8 cellular contexts compared by ENCODE assay signal in the genomic region with DNA sequence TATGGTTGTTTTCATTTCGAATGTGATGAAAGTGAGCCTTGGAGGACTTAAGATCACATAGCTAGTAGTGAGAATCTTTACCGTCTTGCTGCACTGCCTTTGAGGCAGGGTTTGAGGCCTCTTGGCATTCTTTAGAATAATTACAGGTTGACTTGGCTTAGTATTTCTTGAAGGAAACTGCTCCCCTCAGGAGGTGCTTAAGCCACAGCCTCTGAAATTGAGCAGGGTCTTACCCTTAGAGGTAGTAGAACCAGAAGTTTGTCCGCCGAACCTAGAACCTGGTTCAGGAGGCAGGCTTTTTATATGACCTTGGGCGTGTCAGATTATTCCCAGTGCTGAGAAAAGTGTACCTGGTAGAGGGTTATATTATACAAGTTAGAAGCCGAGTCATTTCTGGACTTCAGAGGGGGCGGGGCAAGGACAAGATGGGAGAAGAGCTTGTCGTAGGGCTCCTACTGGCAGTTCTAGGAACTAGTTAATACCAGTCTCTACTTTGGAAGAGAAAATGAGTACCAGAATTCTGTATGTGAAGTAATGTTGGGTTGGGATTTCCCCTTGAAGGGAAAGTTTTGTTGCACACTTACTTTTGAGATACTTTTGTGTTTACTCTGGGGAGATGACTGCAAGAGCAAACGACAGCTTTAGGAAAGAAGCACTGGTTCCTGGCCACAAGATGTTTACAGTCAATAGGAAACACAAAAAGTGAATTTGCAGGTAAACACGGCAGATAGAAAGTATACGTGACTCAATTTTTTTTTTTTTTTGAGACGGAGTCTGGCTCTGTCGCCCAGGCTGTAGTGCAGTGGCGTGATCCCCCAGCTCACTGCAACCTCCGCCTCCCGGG. TPM values are rescaled to one million over a fixed set of nuclear protein-coding genes. Genes with fewer than 3 reads are reported as not detected.
DNase-seq lines count a peak whose midpoint lies in the region; TF ChIP-seq lines count a peak whose summit lies in the region.

No MANE protein-coding gene starts in this region.

- peak; percentile 66 for DNase-seq in GM10266 (ENCODE audit: extremely low spot score)
- peak; percentile 62 for DNase-seq in H4 (ENCODE audit: low spot score)
- DNase-seq in Karpas-422: peak; percentile 72
- peak; percentile 53 for DNase-seq in WERI-Rb-1
- DNase-seq in choroid plexus epithelial cell (ENCODE audit: low read depth): peak; percentile 86
- DNase-seq in medulla oblongata (ENCODE audit: extremely low spot score): peak; percentile 3
- peak; percentile 87 for DNase-seq in stimulated activated CD8-positive, alpha-beta memory T cell treated with anti-CD3 and anti-CD28 coated beads, Interleukin-4, amount 100 ng/mL, for 48 hours
- DNase-seq in GM19240 (ENCODE audit: insufficient read length, low spot score): no peak

- H3K36me3 ChIP-seq in Karpas-422 (ENCODE audit: insufficient read depth, low read length): peaks cover 37% of the 10 kb centered on the region
- peaks cover 40% of the 10 kb centered on the region for H3K36me3 ChIP-seq in WERI-Rb-1

- H3K27me3 ChIP-seq in Karpas-422 (ENCODE audit: low read length): no peaks in the 10 kb centered on the region
- no peaks in the 10 kb centered on the region for H3K27me3 ChIP-seq in WERI-Rb-1 (ENCODE audit: insufficient read depth, low read depth, severe bottlenecking)

- peaks cover 22% of the 10 kb centered on the region for H3K4me1 ChIP-seq in Karpas-422 (ENCODE audit: low read length)

- H3K79me2 ChIP-seq in Karpas-422 (ENCODE audit: low read length): peaks cover 61% of the 10 kb centered on the region

- H4K20me1 ChIP-seq in Karpas-422 (ENCODE audit: insufficient read depth, low read depth, low read length): peaks cover 16% of the 10 kb centered on the region; the same call in 1 of the 2 replicates

- peak overlapping the region; percentile 85 for H3K9ac ChIP-seq in Karpas-422 (ENCODE audit: low read length)

- H2AFZ ChIP-seq in Karpas-422 (ENCODE audit: low read length): no peak overlapping the region

- TF ChIP-seq CTCF in GM10266 (IDR thresholded peaks at IDR 0.05; ENCODE audit: control insufficient read depth, insufficient read depth, low read depth, missing control alignments) (peak; percentile 19), WERI-Rb-1 (IDR thresholded peaks at IDR 0.05; ENCODE audit: low read depth, low read length) (peak; percentile 16; the same call in 1 of the 2 replicates), choroid plexus epithelial cell (conservative IDR thresholded peaks at IDR 0.05; ENCODE audit: low read depth, low read length) (peak; percentile 52)

- H3K27ac ChIP-seq in Karpas-422 (ENCODE audit: low read length): peak overlapping the region; percentile 35
- peak overlapping the region; percentile 100 for H3K27ac ChIP-seq in WERI-Rb-1

- H3K4me2 ChIP-seq in Karpas-422 (ENCODE audit: low read depth, low read length, poor library complexity, severe bottlenecking): peak overlapping the region; percentile 88

- H3K4me3 ChIP-seq in Karpas-422 (ENCODE audit: low read length): peak overlapping the region; percentile 66
- peak overlapping the region; percentile 90 for H3K4me3 ChIP-seq in WERI-Rb-1 (ENCODE audit: low read depth, low read length)
- peak overlapping the region; percentile 88 for H3K4me3 ChIP-seq in choroid plexus epithelial cell (ENCODE audit: low read depth, low read length)

- H3K9me3 ChIP-seq in Karpas-422 (ENCODE audit: low read length) (no peaks in the 10 kb centered on the region), WERI-Rb-1 (ENCODE audit: severe bottlenecking) (no peaks in the 10 kb centered on the region)

- no peaks in the 10 kb centered on the region for H3K9me2 ChIP-seq in Karpas-422 (replicated peaks; ENCODE audit: insufficient read depth, low read length)

RNA-seq across cellular contexts. Expression of gene TFG, which starts 1.3 kb away (rescaled TPM):
- 101 and 128 TPM in 2 replicates for total RNA-seq in H4 (2014; rRNA removed; shearing (Covaris generic))
- 29.4 and 65.3 TPM in 2 replicates for total RNA-seq in Karpas-422 (2014; rRNA removed; shearing (Covaris generic); ENCODE audit: low replicate concordance)
